ENCODE assay signal across 13 cellular contexts in genomic region chr1:25545767-25546166, GRCh38. TPM values are rescaled to one million over a fixed set of nuclear protein-coding genes. Genes with fewer than 3 reads are reported as not detected.
A peak's percentile ranks its signal among the peaks of the same experiment; 100 is the strongest.
DNase-seq lines count a peak whose midpoint lies in the region; ATAC-seq lines count a peak whose summit lies in the region.
"Had no signal": no experiment of that assay in that cellular context is flagged by ENCODE, and none has a peak within 500 bp of the region (broad histone marks: within the 10 kb centered on the region; RNA-seq: fewer than 3 reads in every experiment).

No MANE protein-coding gene starts in this region.

- peak overlapping the region; percentile 87 for H3K27ac ChIP-seq in naive thymus-derived CD4-positive, alpha-beta T cell (ENCODE audit: low read depth, low read length)

- no peaks in the 10 kb centered on the region for H3K27me3 Mint-ChIP-seq in stimulated activated naive CD8-positive, alpha-beta T cell treated with anti-CD3 and anti-CD28 coated beads, Interleukin-15, Interleukin-2, amounts not matched to agents 100 ng/mL and 50 ng/mL, for 24 hours
- H3K27me3 Mint-ChIP-seq in activated T-helper 1 cell treated with anti-CD3 and anti-CD28 coated beads, Interleukin-12 subunit alpha, Interleukin-12 subunit beta, Interleukin-2, Interleukin-4 antibody, amounts not matched to agents 30 ng/mL and 10 ng/mL and 1 ng/mL, durations not matched to agents 14 hours and 24 hours and 36 hours (ENCODE audit: insufficient read depth) = peaks cover 11% of the 10 kb centered on the region
- H3K27me3 Mint-ChIP-seq in naive thymus-derived CD4-positive, alpha-beta T cell = peaks cover 0 to 10% (median 0%) of the 10 kb centered on the region in 5 donors
- peaks cover 0 to 7% of the 10 kb centered on the region in 2 donors for H3K27me3 Mint-ChIP-seq in stimulated activated naive B cell treated with anti-CD40 and anti-IgM and Interleukin-4, amounts not matched to agents 10 μg/mL and 1 μg/mL and 100 μg/mL, for 72 hours

- CTCF ChIA-PET in naive thymus-derived CD4-positive, alpha-beta T cell (lab: Charles Lee) = interaction anchor here (0.6 to 0.8 kb wide), 2 partner anchors 60 to 252 kb away, joined by 3 read pairs; no protein-coding TSS in a partner anchor

- H3K9me3 Mint-ChIP-seq in stimulated activated naive CD8-positive, alpha-beta T cell treated with anti-CD3 and anti-CD28 coated beads, Interleukin-15, Interleukin-2, amounts not matched to agents 100 ng/mL and 50 ng/mL, for 24 hours = no peaks in the 10 kb centered on the region
- H3K9me3 Mint-ChIP-seq in activated T-helper 1 cell treated with anti-CD3 and anti-CD28 coated beads, Interleukin-12 subunit alpha, Interleukin-12 subunit beta, Interleukin-2, Interleukin-4 antibody, amounts not matched to agents 30 ng/mL and 10 ng/mL and 1 ng/mL, durations not matched to agents 14 hours and 24 hours and 36 hours = no peaks in the 10 kb centered on the region
- H3K9me3 Mint-ChIP-seq in naive thymus-derived CD4-positive, alpha-beta T cell = no peaks in the 10 kb centered on the region
- no peaks in the 10 kb centered on the region for H3K9me3 Mint-ChIP-seq in stimulated activated naive B cell treated with anti-CD40 and anti-IgM and Interleukin-4, amounts not matched to agents 10 μg/mL and 1 μg/mL and 100 μg/mL, for 72 hours

- H3K4me3 ChIP-seq in naive thymus-derived CD4-positive, alpha-beta T cell (ENCODE audit: low read length) = peak overlapping the region; percentile 60

- H3K27me3 ChIP-seq in naive thymus-derived CD4-positive, alpha-beta T cell (ENCODE audit: control insufficient read depth in 2 of 2, insufficient read depth in 2 of 2, low read length in 2 of 2) = no peaks in the 10 kb centered on the region

- H3K36me3 Mint-ChIP-seq in stimulated activated naive CD8-positive, alpha-beta T cell treated with anti-CD3 and anti-CD28 coated beads, Interleukin-15, Interleukin-2, amounts not matched to agents 100 ng/mL and 50 ng/mL, for 24 hours (ENCODE audit: low read depth) = no peaks in the 10 kb centered on the region
- H3K36me3 Mint-ChIP-seq in activated T-helper 1 cell treated with anti-CD3 and anti-CD28 coated beads, Interleukin-12 subunit alpha, Interleukin-12 subunit beta, Interleukin-2, Interleukin-4 antibody, amounts not matched to agents 30 ng/mL and 10 ng/mL and 1 ng/mL, durations not matched to agents 14 hours and 24 hours and 36 hours (ENCODE audit: low read depth) = peaks cover 8% of the 10 kb centered on the region
- peaks cover 0 to 15% (median 0%) of the 10 kb centered on the region in 5 donors for H3K36me3 Mint-ChIP-seq in naive thymus-derived CD4-positive, alpha-beta T cell
- H3K36me3 Mint-ChIP-seq in stimulated activated naive B cell treated with anti-CD40 and anti-IgM and Interleukin-4, amounts not matched to agents 10 μg/mL and 1 μg/mL and 100 μg/mL, for 72 hours = no peaks in the 10 kb centered on the region

- H3K4me3 Mint-ChIP-seq in stimulated activated naive CD8-positive, alpha-beta T cell treated with anti-CD3 and anti-CD28 coated beads, Interleukin-15, Interleukin-2, amounts not matched to agents 100 ng/mL and 50 ng/mL, for 24 hours = peak overlapping the region; percentile 81
- peak overlapping the region; percentile 76 for H3K4me3 Mint-ChIP-seq in activated T-helper 1 cell treated with anti-CD3 and anti-CD28 coated beads, Interleukin-12 subunit alpha, Interleukin-12 subunit beta, Interleukin-2, Interleukin-4 antibody, amounts not matched to agents 30 ng/mL and 10 ng/mL and 1 ng/mL, durations not matched to agents 14 hours and 24 hours and 36 hours
- H3K4me3 Mint-ChIP-seq in naive thymus-derived CD4-positive, alpha-beta T cell = peak overlapping the region; percentile 82 to 98 (median 95)
- no peak overlapping the region for H3K4me3 Mint-ChIP-seq in stimulated activated naive B cell treated with anti-CD40 and anti-IgM and Interleukin-4, amounts not matched to agents 10 μg/mL and 1 μg/mL and 100 μg/mL, for 72 hours

- POLR2A ChIA-PET in naive thymus-derived CD4-positive, alpha-beta T cell (lab: Charles Lee) = interaction anchor here (1.5 to 16.0 kb wide), 4 partner anchors 15 to 131 kb away, joined by 4 to 442 read pairs (median 18); no protein-coding TSS in a partner anchor

- ATAC-seq in stimulated activated naive CD8-positive, alpha-beta T cell treated with anti-CD3 and anti-CD28 coated beads, Interleukin-15, Interleukin-2, amounts not matched to agents 100 U/mL and 50 U/mL, for 24 hours = no peak
- no peak for ATAC-seq in naive thymus-derived CD4-positive, alpha-beta T cell
- no peak for ATAC-seq in stimulated activated naive B cell treated with anti-CD40 and anti-IgM and Interleukin-4, amounts not matched to agents 10 μg/mL and 1 μg/mL and 100 μg/mL, for 72 hours (replicated peaks)
- ATAC-seq in HG03521 (IDR thresholded peaks at IDR 0.05; ENCODE audit: unreplicated experiment) = no peak

- intact Hi-C loops in activated T-helper 1 cell treated with anti-CD3 and anti-CD28 coated beads, Interleukin-12 subunit alpha, Interleukin-12 subunit beta, Interleukin-2, Interleukin-4 antibody, amounts not matched to agents 30 ng/mL and 10 ng/mL and 1 ng/mL, durations not matched to agents 14 hours and 24 hours and 36 hours (cut with micrococcal nuclease) = no loop called here
- intact Hi-C loops in naive thymus-derived CD4-positive, alpha-beta T cell (cut with micrococcal nuclease) = no loop called here

- no peak overlapping the region for H3K27ac Mint-ChIP-seq in stimulated activated naive CD8-positive, alpha-beta T cell treated with anti-CD3 and anti-CD28 coated beads, Interleukin-15, Interleukin-2, amounts not matched to agents 100 ng/mL and 50 ng/mL, for 24 hours
- H3K27ac Mint-ChIP-seq in activated T-helper 1 cell treated with anti-CD3 and anti-CD28 coated beads, Interleukin-12 subunit alpha, Interleukin-12 subunit beta, Interleukin-2, Interleukin-4 antibody, amounts not matched to agents 30 ng/mL and 10 ng/mL and 1 ng/mL, durations not matched to agents 14 hours and 24 hours and 36 hours = no peak overlapping the region
- H3K27ac Mint-ChIP-seq in naive thymus-derived CD4-positive, alpha-beta T cell = peak overlapping the region in 8 of 9 donors; percentile 86 to 97 (median 92)
- no peak overlapping the region for H3K27ac Mint-ChIP-seq in stimulated activated naive B cell treated with anti-CD40 and anti-IgM and Interleukin-4, amounts not matched to agents 10 μg/mL and 1 μg/mL and 100 μg/mL, for 72 hours

- peaks cover 0 to 11% (median 0%) of the 10 kb centered on the region in 3 experiments for H3K36me3 ChIP-seq in naive thymus-derived CD4-positive, alpha-beta T cell (ENCODE audit: control insufficient read depth in 2 of 3, insufficient read depth in 3 of 3, low read length in 3 of 3)

- H3K9me3 ChIP-seq in naive thymus-derived CD4-positive, alpha-beta T cell (ENCODE audit: control insufficient read depth in 2 of 3, low read length in 3 of 3) = no peaks in the 10 kb centered on the region

- peaks cover 56 to 59% of the 10 kb centered on the region in 2 donors for H3K4me1 ChIP-seq in naive thymus-derived CD4-positive, alpha-beta T cell (ENCODE audit: control insufficient read depth in 2 of 2, insufficient read depth in 2 of 2, low read length in 2 of 2)

- peaks cover 59% of the 10 kb centered on the region for H3K4me1 Mint-ChIP-seq in stimulated activated naive CD8-positive, alpha-beta T cell treated with anti-CD3 and anti-CD28 coated beads, Interleukin-15, Interleukin-2, amounts not matched to agents 100 ng/mL and 50 ng/mL, for 24 hours (ENCODE audit: low read depth)
- peaks cover 29% of the 10 kb centered on the region for H3K4me1 Mint-ChIP-seq in activated T-helper 1 cell treated with anti-CD3 and anti-CD28 coated beads, Interleukin-12 subunit alpha, Interleukin-12 subunit beta, Interleukin-2, Interleukin-4 antibody, amounts not matched to agents 30 ng/mL and 10 ng/mL and 1 ng/mL, durations not matched to agents 14 hours and 24 hours and 36 hours (ENCODE audit: low read depth)
- peaks cover 43 to 69% (median 60%) of the 10 kb centered on the region in 7 donors for H3K4me1 Mint-ChIP-seq in naive thymus-derived CD4-positive, alpha-beta T cell
- peaks cover 33 to 40% of the 10 kb centered on the region in 2 donors for H3K4me1 Mint-ChIP-seq in stimulated activated naive B cell treated with anti-CD40 and anti-IgM and Interleukin-4, amounts not matched to agents 10 μg/mL and 1 μg/mL and 100 μg/mL, for 72 hours

- DNase-seq in stimulated activated naive CD8-positive, alpha-beta T cell treated with anti-CD3 and anti-CD28 coated beads, Interleukin-15, Interleukin-2, amounts not matched to agents 100 U/mL and 50 U/mL, for 24 hours = no peak
- no peak for DNase-seq in activated T-helper 1 cell treated with anti-CD3 and anti-CD28 coated beads, Interleukin-12 subunit alpha, Interleukin-12 subunit beta, Interleukin-2, Interleukin-4 antibody, amounts not matched to agents 30 ng/mL and 10 ng/mL and 1 ng/mL, durations not matched to agents 14 hours and 24 hours and 36 hours (ENCODE audit: low spot score)
- no peak for DNase-seq in naive thymus-derived CD4-positive, alpha-beta T cell
- DNase-seq in NCI-H2081 (lab: John Stamatoyannopoulos, UW) = no peak
- no peak for DNase-seq in stimulated activated naive B cell treated with anti-CD40 and anti-IgM and Interleukin-4, amounts not matched to agents 10 μg/mL and 1 μg/mL and 100 μg/mL, for 72 hours
- DNase-seq: activated effector memory CD4-positive, alpha-beta T cell treated with anti-CD3 and anti-CD28 coated beads, Interleukin-2, amount 50 U/mL, for 16 hours; DMS79; hippocampal formation; NCI-H1105; NCI-H2171 treated with DMSO at 0.1 percent for 48 hours; stimulated activated CD4-positive, alpha-beta T cell treated with anti-CD3 and anti-CD28 coated beads, Interleukin-12 subunit alpha, Interleukin-12 subunit beta, amount 100 ng/mL, for 4 hours had no signal

RNA-seq across cellular contexts. Expression of gene LDLRAP1, which starts 2.4 kb away (rescaled TPM):
- total RNA-seq in activated T-helper 1 cell treated with anti-CD3 and anti-CD28 coated beads, Interleukin-12 subunit alpha, Interleukin-12 subunit beta, Interleukin-2, Interleukin-4 antibody, amounts not matched to agents 30 ng/mL and 10 ng/mL and 1 ng/mL, durations not matched to agents 14 hours and 24 hours and 36 hours = 4.6 and 5.3 TPM in 2 replicates
- total RNA-seq in naive thymus-derived CD4-positive, alpha-beta T cell = 100 to 1,000 TPM in 4 of 5 experiments, 10 to 100 TPM in 1; 28.1 to 364 (median 159) TPM
- 100 to 1,000 TPM; 301 to 853 TPM for polyA plus RNA-seq in naive thymus-derived CD4-positive, alpha-beta T cell

Comparison
In these comparisons a context has a peak if more than half of its experiments do, and no peak if none do; other contexts are left out.
1. H3K27ac Mint-ChIP-seq: peak in naive thymus-derived CD4-positive, alpha-beta T cell (8 of 9); none in stimulated activated naive CD8-positive, alpha-beta T cell treated with anti-CD3 and anti-CD28 coated beads, Interleukin-15, Interleukin-2, amounts not matched to agents 100 ng/mL and 50 ng/mL, for 24 hours (single experiment), activated T-helper 1 cell treated with anti-CD3 and anti-CD28 coated beads, Interleukin-12 subunit alpha, Interleukin-12 subunit beta, Interleukin-2, Interleukin-4 antibody, amounts not matched to agents 30 ng/mL and 10 ng/mL and 1 ng/mL, durations not matched to agents 14 hours and 24 hours and 36 hours (single experiment) and stimulated activated naive B cell treated with anti-CD40 and anti-IgM and Interleukin-4, amounts not matched to agents 10 μg/mL and 1 μg/mL and 100 μg/mL, for 72 hours (single experiment).
2. H3K4me3 Mint-ChIP-seq: peak in stimulated activated naive CD8-positive, alpha-beta T cell treated with anti-CD3 and anti-CD28 coated beads, Interleukin-15, Interleukin-2, amounts not matched to agents 100 ng/mL and 50 ng/mL, for 24 hours (single experiment), activated T-helper 1 cell treated with anti-CD3 and anti-CD28 coated beads, Interleukin-12 subunit alpha, Interleukin-12 subunit beta, Interleukin-2, Interleukin-4 antibody, amounts not matched to agents 30 ng/mL and 10 ng/mL and 1 ng/mL, durations not matched to agents 14 hours and 24 hours and 36 hours (single experiment) and naive thymus-derived CD4-positive, alpha-beta T cell (10 of 10); none in stimulated activated naive B cell treated with anti-CD40 and anti-IgM and Interleukin-4, amounts not matched to agents 10 μg/mL and 1 μg/mL and 100 μg/mL, for 72 hours (0 of 2).